8 cellular contexts compared by ENCODE assay signal in genomic region chr2:189440947-189441708, GRCh38. TPM values are rescaled to one million over a fixed set of nuclear protein-coding genes. Genes with fewer than 3 reads are reported as not detected.
DNase-seq lines count a peak whose midpoint lies in the region; ATAC-seq and TF ChIP-seq lines count a peak whose summit lies in the region.

Gene WDR75, plus strand, starts transcription at chr2:189441474. Its CDS starts 19 bp downstream, at chr2:189441493.

- peak within 1 kb of the TSS; percentile 95 for H3K27ac ChIP-seq in upper lobe of right lung

- TF ChIP-seq CTCF in GM13977 (IDR thresholded peaks at IDR 0.05; ENCODE audit: extremely low read depth, insufficient read depth, missing control alignments) (no peak), upper lobe of right lung (IDR thresholded peaks at IDR 0.05) (no peak)

- H3K27me3 Mint-ChIP-seq in T-helper 1 cell treated with Interleukin-12 subunit alpha and Interleukin-12 subunit beta and Interleukin-4 antibody, amounts not matched to agents 30 μg/mL and 1 μg/mL, for 36 hours (ENCODE audit: low read depth) = peaks cover 8% of the 10 kb centered on the region

- in situ Hi-C loops in GM13977 (cut with MboI; ENCODE audit: low pct_unique_long_range_greater_than_20kb, low sequenced_read_pairs, unreplicated experiment) = no loop called here

- intact Hi-C loops in left cardiac atrium (cut with DNase I) = no loop called here
- intact Hi-C loops in posterior vena cava (cut with DNase I) = no loop called here
- intact Hi-C loops in upper lobe of right lung (cut with DNase I) = no loop called here

- H3K9me3 ChIP-seq in upper lobe of right lung = no peaks in the 10 kb centered on the region

- H3K9me3 Mint-ChIP-seq in T-helper 1 cell treated with Interleukin-12 subunit alpha and Interleukin-12 subunit beta and Interleukin-4 antibody, amounts not matched to agents 30 μg/mL and 1 μg/mL, for 36 hours = no peaks in the 10 kb centered on the region

- peaks cover 15% of the 10 kb centered on the region for H3K4me1 ChIP-seq in upper lobe of right lung

- H3K27ac Mint-ChIP-seq in T-helper 1 cell treated with Interleukin-12 subunit alpha and Interleukin-12 subunit beta and Interleukin-4 antibody, amounts not matched to agents 30 μg/mL and 1 μg/mL, for 36 hours = peak within 1 kb of the TSS; percentile 100

- H3K4me3 Mint-ChIP-seq in T-helper 1 cell treated with Interleukin-12 subunit alpha and Interleukin-12 subunit beta and Interleukin-4 antibody, amounts not matched to agents 30 μg/mL and 1 μg/mL, for 36 hours = no peak within 1 kb of the TSS

- no peaks in the 10 kb centered on the region for H3K36me3 ChIP-seq in upper lobe of right lung

- H3K27me3 ChIP-seq in upper lobe of right lung = no peaks in the 10 kb centered on the region

- ATAC-seq in HG02884 (IDR thresholded peaks at IDR 0.05; ENCODE audit: unreplicated experiment) (peak; percentile 82), left cardiac atrium (peak; percentile 99), upper lobe of right lung (peak; percentile 99)

- peak within 1 kb of the TSS; percentile 83 for H3K4me3 ChIP-seq in upper lobe of right lung

- DNase-seq in GM13977 (ENCODE audit: low spot score) (peak; percentile 78), NCI-H1694 (lab: John Stamatoyannopoulos, UW) (peak; percentile 91), amygdala (lab: John Stamatoyannopoulos, UW) (peak; percentile 58 to 96 (median 89)), left cardiac atrium (peak; percentile 94), posterior vena cava (ENCODE audit: low spot score) (peak; percentile 97), upper lobe of right lung (peak; percentile 93)

- H3K36me3 Mint-ChIP-seq in T-helper 1 cell treated with Interleukin-12 subunit alpha and Interleukin-12 subunit beta and Interleukin-4 antibody, amounts not matched to agents 30 μg/mL and 1 μg/mL, for 36 hours (ENCODE audit: low read depth) = no peaks in the 10 kb centered on the region

- H3K4me1 Mint-ChIP-seq in T-helper 1 cell treated with Interleukin-12 subunit alpha and Interleukin-12 subunit beta and Interleukin-4 antibody, amounts not matched to agents 30 μg/mL and 1 μg/mL, for 36 hours (ENCODE audit: low read depth) = peaks cover 6% of the 10 kb centered on the region

RNA-seq across cellular contexts. Expression of gene WDR75, which starts in this region (rescaled TPM):
- total RNA-seq in left cardiac atrium (10 to 100 TPM; 16.6 to 20.3 TPM), posterior vena cava (10 to 100 TPM; 27.3 to 28.3 TPM), upper lobe of right lung (23.4 TPM)

Comparison
In these comparisons a context has a peak if more than half of its experiments do, and no peak if none do; other contexts are left out.
1. Peak in every context shown above with its lines: DNase-seq, ATAC-seq, H3K4me3 ChIP-seq and H3K27ac ChIP-seq.